14 cellular contexts compared by ENCODE assay signal in genomic region chrX:47198026-47198686, GRCh38. TPM values are rescaled to one million over a fixed set of nuclear protein-coding genes. Genes with fewer than 3 reads are reported as not detected.
DNase-seq lines count a peak whose midpoint lies in the region; ATAC-seq and TF ChIP-seq lines count a peak whose summit lies in the region.
"Had no signal": no experiment of that assay in that cellular context is flagged by ENCODE, and none has a peak within 500 bp of the region (broad histone marks: within the 10 kb centered on the region; RNA-seq: fewer than 3 reads in every experiment).

No MANE protein-coding gene starts in this region.

- TF ChIP-seq CTCF in cardiac muscle cell (IDR thresholded peaks at IDR 0.05; ENCODE audit: low read depth, low read length) (no peak), heart right ventricle (IDR thresholded peaks at IDR 0.05) (no peak), brain (conservative IDR thresholded peaks at IDR 0.05) (no peak), thoracic aorta (IDR thresholded peaks at IDR 0.05) (no peak)

- H2BK12ac ChIP-seq in mesenchymal stem cell (ENCODE audit: low read length in 2 of 2), result no peak overlapping the region

- H4K8ac ChIP-seq in mesenchymal stem cell (ENCODE audit: low read length), result no peak overlapping the region

- peak overlapping the region; percentile 61 for H3K9ac ChIP-seq in mesenchymal stem cell (ENCODE audit: low read length)

- intact Hi-C loops in heart right ventricle (cut with DNase I), result loop anchor here in 3 of 10 donors (10.0 kb wide), 2 partner anchors 187 to 457 kb away; partner anchors contain the start of genes ELK1 (in 1 of the 3) and UXT (in 1 of the 3)

- peaks cover 98% of the 10 kb centered on the region for H3K36me3 Mint-ChIP-seq in brain

- H3K27ac Mint-ChIP-seq in brain, result peak overlapping the region in 3 of 5 experiments; percentile 21 to 100 (median 99)

- peaks cover 38% of the 10 kb centered on the region for H3K4me1 ChIP-seq in cardiac muscle cell (ENCODE audit: low read depth)
- H3K4me1 ChIP-seq in heart right ventricle, result peaks cover 2 to 51% (median 41%) of the 10 kb centered on the region in 9 donors
- peaks cover 25% of the 10 kb centered on the region for H3K4me1 ChIP-seq in mesenchymal stem cell (ENCODE audit: control insufficient read depth, insufficient read depth, low read depth, low read length)
- peaks cover 18 to 36% of the 10 kb centered on the region in 2 donors for H3K4me1 ChIP-seq in thoracic aorta (ENCODE audit: control insufficient read depth in 1 of 2, low read depth in 2 of 2)

- H3K4ac ChIP-seq in mesenchymal stem cell (ENCODE audit: low read depth in 1 of 2, low read length in 2 of 2), result no peak overlapping the region

- H3K27me3 ChIP-seq in cardiac muscle cell, result no peaks in the 10 kb centered on the region
- no peaks in the 10 kb centered on the region for H3K27me3 ChIP-seq in heart right ventricle
- no peaks in the 10 kb centered on the region for H3K27me3 ChIP-seq in mesenchymal stem cell (ENCODE audit: control insufficient read depth in 1 of 2, insufficient read depth in 1 of 2, low read length in 2 of 2)
- H3K27me3 ChIP-seq in thoracic aorta (replicated peaks; ENCODE audit: insufficient read depth), result no peaks in the 10 kb centered on the region
- H3K27me3 ChIP-seq: sigmoid colon had no signal

- H3K23ac ChIP-seq in mesenchymal stem cell (ENCODE audit: low read length in 2 of 2), result no peak overlapping the region

- no peak overlapping the region for H2BK120ac ChIP-seq in mesenchymal stem cell (ENCODE audit: low read depth, low read length)

- WGBS in heart right ventricle, 2 donors, result 61 to 63% methylated on average over 8 to 10 of the region's 10 CpGs
- WGBS in mesenchymal stem cell, result 69% methylated on average over 6 of the region's 10 CpGs

- peaks cover 13% of the 10 kb centered on the region for H3K79me1 ChIP-seq in mesenchymal stem cell (replicated peaks; ENCODE audit: low read length, poor library complexity, severe bottlenecking)

- H2AFZ ChIP-seq in mesenchymal stem cell (ENCODE audit: low read depth, low read length), result no peak overlapping the region

- H3K27ac ChIP-seq in cardiac muscle cell (peak overlapping the region; percentile 81), heart right ventricle (no peak overlapping the region), mesenchymal stem cell (ENCODE audit: low read length, poor library complexity, severe bottlenecking) (peak overlapping the region; percentile 43), thoracic aorta (no peak overlapping the region)

- H3K14ac ChIP-seq in mesenchymal stem cell (ENCODE audit: low read length in 2 of 2), result no peak overlapping the region

- DNase-seq in cardiac muscle cell (ENCODE audit: low read depth in 1 of 2, low spot score in 1 of 2) (peak; percentile 35 to 45), heart right ventricle (no peak), mesenchymal stem cell (no peak), thoracic aorta (ENCODE audit: low spot score) (no peak), NCI-H1105 treated with DMSO at 0.1 percent for 48 hours (lab: John Stamatoyannopoulos, UW) (no peak), NCI-H1930 (lab: John Stamatoyannopoulos, UW) (no peak)
- DNase-seq: activated CD4-positive, alpha-beta T cell treated with anti-CD3 and anti-CD28 coated beads, Interleukin-2, amount 50 U/mL, for 48 hours; activated naive CD4-positive, alpha-beta T cell treated with anti-CD3 and anti-CD28 coated beads, Interleukin-2, amount 50 U/mL, for 16 hours; effector CD4-positive, alpha-beta T cell; head of caudate nucleus; NCI-H2081; sigmoid colon had no signal

- peaks cover 74% of the 10 kb centered on the region for H3K4me1 Mint-ChIP-seq in brain

- H3K18ac ChIP-seq in mesenchymal stem cell (ENCODE audit: low read depth in 1 of 2, low read length in 2 of 2), result no peak overlapping the region

- peak overlapping the region; percentile 19 to 100 (median 98) for H3K4me3 Mint-ChIP-seq in brain

- H2AK5ac ChIP-seq in mesenchymal stem cell (ENCODE audit: low read length, severe bottlenecking), result no peak overlapping the region

- H3K9me3 ChIP-seq in cardiac muscle cell (ENCODE audit: low read depth) (no peaks in the 10 kb centered on the region), heart right ventricle (no peaks in the 10 kb centered on the region), mesenchymal stem cell (ENCODE audit: control insufficient read depth, low read length) (no peaks in the 10 kb centered on the region), thoracic aorta (no peaks in the 10 kb centered on the region)
- H3K9me3 ChIP-seq: sigmoid colon had no signal

- H3K36me3 ChIP-seq in cardiac muscle cell (peaks cover 47% of the 10 kb centered on the region), heart right ventricle (peaks cover 0 to 72% (median 31%) of the 10 kb centered on the region in 9 donors), mesenchymal stem cell (ENCODE audit: control insufficient read depth in 1 of 2, insufficient read depth in 2 of 2, low read depth in 1 of 2, low read length in 2 of 2) (peaks cover 54 to 71% of the 10 kb centered on the region in 2 experiments), thoracic aorta (peaks cover 39% of the 10 kb centered on the region)

- no peak overlapping the region for H4K91ac ChIP-seq in mesenchymal stem cell (ENCODE audit: low read length)

- no peak overlapping the region for H3K4me3 ChIP-seq in cardiac muscle cell
- H3K4me3 ChIP-seq in heart right ventricle, result no peak overlapping the region
- H3K4me3 ChIP-seq in mesenchymal stem cell (ENCODE audit: insufficient read depth in 1 of 2, low read depth in 1 of 2, low read length in 2 of 2), result peak overlapping the region in 1 of 2 experiments; percentile 53
- H3K4me3 ChIP-seq in thoracic aorta, result peak overlapping the region; percentile 29
- H3K4me3 ChIP-seq: sigmoid colon had no signal

- ATAC-seq in heart right ventricle (no peak), thoracic aorta (ENCODE audit: insufficient number of reproducible peaks, low FRiP score, low read depth) (no peak), HG03442 (IDR thresholded peaks at IDR 0.05; ENCODE audit: unreplicated experiment) (no peak)

- H3K9me3 Mint-ChIP-seq in brain, result peaks cover 0 to 5% (median 0%) of the 10 kb centered on the region in 5 experiments

- no peak overlapping the region for H2BK5ac ChIP-seq in mesenchymal stem cell (ENCODE audit: low read depth, low read length, poor library complexity, severe bottlenecking)

- H3K4me2 ChIP-seq in mesenchymal stem cell (ENCODE audit: low read length, poor library complexity, severe bottlenecking), result no peak overlapping the region

- H3K27me3 Mint-ChIP-seq in brain, result peaks cover 16% of the 10 kb centered on the region

- no peak overlapping the region for H2BK15ac ChIP-seq in mesenchymal stem cell (ENCODE audit: low read depth, poor library complexity, severe bottlenecking)

RNA-seq across cellular contexts. Expression of gene UBA1, which starts 4.5 kb away (rescaled TPM):
- 324 and 386 TPM in 2 replicates for total RNA-seq in cardiac muscle cell
- 280 and 319 TPM in 2 replicates for polyA plus RNA-seq in cardiac muscle cell
- 100 to 1,000 TPM; 110 to 157 (median 128) TPM for total RNA-seq in heart right ventricle
- 10 to 100 TPM; 90.9 to 99.4 TPM for polyA plus RNA-seq in heart right ventricle
- polyA plus RNA-seq in brain (ENCODE audit: insufficient read depth, low read depth, low replicate concordance), result 361 TPM
- polyA plus RNA-seq in mesenchymal stem cell (2013, experiment 1 of 2), result 135 TPM
- 128 TPM for polyA plus RNA-seq in mesenchymal stem cell (2013, experiment 2 of 2)
- total RNA-seq in thoracic aorta, result 100 to 1,000 TPM; 132 to 133 TPM

RNA-seq across cellular contexts. Expression of gene CDK16, which starts 20.3 kb away (rescaled TPM):
- total RNA-seq in cardiac muscle cell (391 and 422 TPM in 2 replicates), heart right ventricle (100 to 1,000 TPM; 129 to 193 (median 147) TPM), thoracic aorta (10 to 100 TPM; 66.7 to 74.6 TPM)
- polyA plus RNA-seq in cardiac muscle cell (481 and 575 TPM in 2 replicates), heart right ventricle (100 to 1,000 TPM; 110 to 124 TPM), brain (ENCODE audit: insufficient read depth, low read depth, low replicate concordance) (120 TPM)
- polyA plus RNA-seq in mesenchymal stem cell (2013, experiment 1 of 2), result 82.5 TPM
- 79.5 TPM for polyA plus RNA-seq in mesenchymal stem cell (2013, experiment 2 of 2)

RNA-seq across cellular contexts. Expression of gene USP11, which starts 34.7 kb away (rescaled TPM):
- total RNA-seq in cardiac muscle cell (120 and 130 TPM in 2 replicates), heart right ventricle (10 to 100 TPM; 36.4 to 73.0 (median 58.6) TPM), thoracic aorta (10 to 100 TPM; 50.8 to 68.6 TPM)
- polyA plus RNA-seq in cardiac muscle cell (312 and 337 TPM in 2 replicates), heart right ventricle (10 to 100 TPM; 20.0 to 25.4 TPM), brain (ENCODE audit: insufficient read depth, low read depth, low replicate concordance) (390 TPM)
- 33.1 TPM for polyA plus RNA-seq in mesenchymal stem cell (2013, experiment 1 of 2)
- polyA plus RNA-seq in mesenchymal stem cell (2013, experiment 2 of 2), result 33.0 TPM

RNA-seq across cellular contexts. Expression of gene RBM10, which starts 53.1 kb away (rescaled TPM):
- total RNA-seq in cardiac muscle cell (64.7 and 70.0 TPM in 2 replicates), heart right ventricle (10 to 100 TPM; 23.1 to 32.1 (median 26.4) TPM), thoracic aorta (10 to 100 TPM; 24.1 to 25.2 TPM)
- polyA plus RNA-seq in cardiac muscle cell (48.7 and 52.5 TPM in 2 replicates), heart right ventricle (10 to 100 TPM; 26.9 to 27.6 TPM), brain (ENCODE audit: insufficient read depth, low read depth, low replicate concordance) (61.6 TPM)
- 23.0 TPM for polyA plus RNA-seq in mesenchymal stem cell (2013, experiment 1 of 2)
- 22.4 TPM for polyA plus RNA-seq in mesenchymal stem cell (2013, experiment 2 of 2)

RNA-seq across cellular contexts. Expression of gene NDUFB11, which starts 53.7 kb away (rescaled TPM):
- total RNA-seq in cardiac muscle cell (87.2 and 156 TPM in 2 replicates), heart right ventricle (100 to 1,000 TPM; 149 to 217 (median 175) TPM), thoracic aorta (10 to 100 TPM; 24.0 to 35.3 TPM)
- polyA plus RNA-seq in cardiac muscle cell (244 and 269 TPM in 2 replicates), heart right ventricle (100 to 1,000 TPM; 155 to 178 TPM), brain (ENCODE audit: insufficient read depth, low read depth, low replicate concordance) (257 TPM)
- polyA plus RNA-seq in mesenchymal stem cell (2013, experiment 1 of 2), result 88.0 TPM
- 88.0 TPM for polyA plus RNA-seq in mesenchymal stem cell (2013, experiment 2 of 2)

Comparison
In these comparisons a context has a peak if more than half of its experiments do, and no peak if none do; other contexts are left out.
1. DNase-seq: peak in cardiac muscle cell (2 of 2); none in heart right ventricle (0 of 2), mesenchymal stem cell (single experiment), thoracic aorta (single experiment), NCI-H1105 treated with DMSO at 0.1 percent for 48 hours (single experiment) and NCI-H1930 (0 of 2).
2. H3K27ac ChIP-seq: peak in cardiac muscle cell (single experiment) and mesenchymal stem cell (single experiment); none in heart right ventricle (0 of 10) and thoracic aorta (0 of 2).